Comparison of ENCODE assay signal across 8 cellular contexts in genomic region chr3:194769020-194769643, GRCh38.
A peak's percentile ranks its signal among the peaks of the same experiment; 100 is the strongest.
DNase-seq lines count a peak whose midpoint lies in the region; ATAC-seq and TF ChIP-seq lines count a peak whose summit lies in the region.

No MANE protein-coding gene starts in this region.

- intact Hi-C loops in heart left ventricle (cut with DNase I), result loop anchor here in 5 of 10 donors (1.0 to 10.0 kb wide), 5 partner anchors 74 to 493 kb away; partner anchors contain the start of gene FAM43A (in 2 of the 5)

- H3K4me1 Mint-ChIP-seq in HFFc6 (ENCODE audit: low read depth), result peaks cover 23% of the 10 kb centered on the region
- H3K4me1 Mint-ChIP-seq in type B pancreatic cell (ENCODE audit: unreplicated experiment), result peaks cover 37% of the 10 kb centered on the region

- ATAC-seq in heart left ventricle, result peak; percentile 98 to 99 (median 99)

- H3K36me3 Mint-ChIP-seq in HFFc6 (ENCODE audit: low read depth) (no peaks in the 10 kb centered on the region), type B pancreatic cell (no peaks in the 10 kb centered on the region)

- WGBS in heart left ventricle, 4 donors, result 3 to 4% (median 3%) methylated on average over 16 of the region's 16 CpGs

- TF ChIP-seq CTCF in GM06990 (IDR thresholded peaks at IDR 0.05; ENCODE audit: insufficient read depth, low read length, poor library complexity, severe bottlenecking) (no peak), HFFc6 (IDR thresholded peaks at IDR 0.05) (no peak), heart left ventricle (IDR thresholded peaks at IDR 0.05) (peak in 1 of 12 donors; percentile 4), type B pancreatic cell (conservative IDR thresholded peaks at IDR 0.05) (no peak)

- no peaks in the 10 kb centered on the region for H3K9me3 ChIP-seq in heart left ventricle

- H3K27ac ChIP-seq in heart left ventricle, result peak overlapping the region in 10 of 12 donors; percentile 6 to 66 (median 49)

- H3K4me3 ChIP-seq in GM06990 (replicated peaks; ENCODE audit: low read depth, low read length), result peak overlapping the region; percentile 56
- H3K4me3 ChIP-seq in heart left ventricle, result peak overlapping the region in 10 of 12 donors; percentile 26 to 60 (median 45)

- TF ChIP-seq POLR2A in heart left ventricle (IDR thresholded peaks at IDR 0.05), result no peak

- H3K27ac Mint-ChIP-seq in HFFc6 (no peak overlapping the region), type B pancreatic cell (peak overlapping the region; percentile 3)

- peak overlapping the region; percentile 83 for H3K4me3 Mint-ChIP-seq in HFFc6
- peak overlapping the region; percentile 81 for H3K4me3 Mint-ChIP-seq in type B pancreatic cell

- DNase-seq in GM06990 (ENCODE audit: extremely low read depth, insufficient read length) (peak; percentile 79), HFFc6 (peak; percentile 83), NCI-H1048 (lab: John Stamatoyannopoulos, UW) (peak; percentile 90), SKM-1 treated with dmso at 0.1 percent for 144 hours (lab: John Stamatoyannopoulos, UW; ENCODE audit: unreplicated experiment) (peak; percentile 98), heart left ventricle (peak; percentile 91 to 97 (median 92)), pons (ENCODE audit: low spot score) (peak; percentile 98), type B pancreatic cell (ENCODE audit: extremely low spot score, unreplicated experiment) (peak; percentile 81)
- peak; percentile 89 for DNase-seq in activated naive CD8-positive, alpha-beta T cell treated with anti-CD3 and anti-CD28 coated beads, Interleukin-2, amount 50 U/mL, for 16 hours (ENCODE audit: low read depth, low spot score)

- no peaks in the 10 kb centered on the region for H3K9me3 Mint-ChIP-seq in HFFc6
- no peaks in the 10 kb centered on the region for H3K9me3 Mint-ChIP-seq in type B pancreatic cell

- H3K27me3 Mint-ChIP-seq in HFFc6 (ENCODE audit: insufficient read depth) (peaks cover 23% of the 10 kb centered on the region), type B pancreatic cell (peaks cover 32% of the 10 kb centered on the region)

- H3K36me3 ChIP-seq in GM06990 (ENCODE audit: control insufficient read depth, insufficient read depth, low read length), result no peaks in the 10 kb centered on the region
- H3K36me3 ChIP-seq in heart left ventricle, result no peaks in the 10 kb centered on the region

- H3K4me1 ChIP-seq in heart left ventricle, result peaks cover 0 to 45% (median 18%) of the 10 kb centered on the region in 12 donors

- H3K27me3 ChIP-seq in GM06990 (replicated peaks; ENCODE audit: control insufficient read depth, insufficient read depth, low read length) (no peaks in the 10 kb centered on the region; the same call in 1 of the 2 replicates), heart left ventricle (no peaks in the 10 kb centered on the region)

Comparison
In these comparisons a context has a peak if more than half of its experiments do, and no peak if none do; other contexts are left out.
1. Peak in every context shown above with its lines: DNase-seq, ATAC-seq, H3K4me3 ChIP-seq and H3K27ac ChIP-seq.